6 cellular contexts compared by ENCODE assay signal in the genomic region with DNA sequence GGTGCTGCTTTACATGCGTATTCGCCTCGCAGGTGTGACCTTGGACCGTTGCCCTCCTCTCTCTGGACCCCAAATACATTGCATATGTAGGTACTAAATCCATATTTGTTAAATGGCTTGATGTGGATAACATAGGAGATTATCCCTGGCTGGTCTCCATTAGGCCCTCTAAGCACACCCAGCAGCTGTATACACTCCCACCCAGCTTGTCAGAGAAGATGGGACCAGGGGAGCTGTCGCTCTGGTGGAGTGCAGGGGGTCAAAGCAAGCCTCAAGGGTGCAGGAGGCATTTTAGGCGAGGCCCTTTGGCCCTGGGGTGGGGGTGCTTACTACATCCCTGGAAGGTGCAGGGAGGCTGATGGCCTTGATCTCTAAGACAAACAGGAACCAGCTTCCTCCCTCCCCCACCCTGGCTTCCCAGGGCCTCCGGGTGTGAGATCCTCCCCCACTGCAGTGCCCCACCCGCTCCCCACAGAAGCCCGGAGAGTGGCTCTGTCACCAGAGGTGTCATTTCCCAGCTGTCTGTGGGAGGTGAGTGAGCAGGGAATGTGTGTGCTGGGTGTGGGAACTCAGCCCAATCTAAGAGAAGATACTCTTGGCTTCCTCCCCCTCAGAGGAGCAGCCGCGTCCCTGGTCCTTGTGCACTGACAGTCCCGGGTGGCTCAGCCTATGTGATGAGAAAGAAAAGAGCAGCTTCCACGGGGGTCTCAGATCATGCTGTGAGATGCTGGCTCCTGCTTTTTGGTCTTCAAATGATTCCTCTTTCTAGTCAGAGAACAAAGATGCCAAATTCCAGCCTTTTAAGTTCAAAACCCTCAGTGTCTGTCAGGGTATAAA. TPM values are rescaled to one million over a fixed set of nuclear protein-coding genes. Genes with fewer than 3 reads are reported as not detected.
A peak's percentile ranks its signal among the peaks of the same experiment; 100 is the strongest.
DNase-seq lines count a peak whose midpoint lies in the region; ATAC-seq lines count a peak whose summit lies in the region.

No MANE protein-coding gene starts in this region.

- DNase-seq in HuH-7.5 (ENCODE audit: low spot score) (peak; percentile 45), Right ventricle myocardium inferior (ENCODE audit: missing footprints) (peak; percentile 89), DMS79 (lab: John Stamatoyannopoulos, UW) (no peak)
- peak; percentile 93 for DNase-seq in activated CD4-positive, alpha-beta T cell treated with anti-CD3 and anti-CD28 coated beads, Interleukin-2, amount 10 ng/mL, durations not matched to agents 24 days and 14 days
- DNase-seq in stimulated activated CD4-positive, alpha-beta T cell treated with anti-CD3 and anti-CD28 coated beads, Interleukin-12 subunit alpha, Interleukin-12 subunit beta, amount 100 ng/mL, for 48 hours (ENCODE audit: low read depth in 2 of 3, low spot score in 1 of 3), result peak; percentile 70 to 75 (median 70)

- ATAC-seq in Right ventricle myocardium inferior, result peak; percentile 87
- ATAC-seq in HG02884 (IDR thresholded peaks at IDR 0.05; ENCODE audit: unreplicated experiment), result no peak

- H3K4me3 Mint-ChIP-seq in activated CD4-positive, alpha-beta T cell treated with anti-CD3 and anti-CD28 coated beads, Interleukin-2, amount 10 ng/mL, durations not matched to agents 24 days and 14 days, result peak overlapping the region; percentile 92

- no peaks in the 10 kb centered on the region for H3K27me3 Mint-ChIP-seq in activated CD4-positive, alpha-beta T cell treated with anti-CD3 and anti-CD28 coated beads, Interleukin-2, amount 10 ng/mL, durations not matched to agents 24 days and 14 days

- intact Hi-C loops in activated CD4-positive, alpha-beta T cell treated with anti-CD3 and anti-CD28 coated beads, Interleukin-2, amount 10 ng/mL, durations not matched to agents 24 days and 14 days (cut with micrococcal nuclease), result loop anchor here (1.0 kb wide), 2 partner anchors 9 to 23 kb away; no protein-coding TSS in a partner anchor
- intact Hi-C loops in Right ventricle myocardium inferior (cut with DNase I), result loop anchor here (2.0 kb wide), 1 partner anchor 23 kb away; no protein-coding TSS in a partner anchor

- H3K36me3 Mint-ChIP-seq in activated CD4-positive, alpha-beta T cell treated with anti-CD3 and anti-CD28 coated beads, Interleukin-2, amount 10 ng/mL, durations not matched to agents 24 days and 14 days (ENCODE audit: low read depth), result peaks cover 28% of the 10 kb centered on the region

- peak overlapping the region; percentile 99 for H3K27ac Mint-ChIP-seq in activated CD4-positive, alpha-beta T cell treated with anti-CD3 and anti-CD28 coated beads, Interleukin-2, amount 10 ng/mL, durations not matched to agents 24 days and 14 days

- peaks cover 50% of the 10 kb centered on the region for H3K4me1 Mint-ChIP-seq in activated CD4-positive, alpha-beta T cell treated with anti-CD3 and anti-CD28 coated beads, Interleukin-2, amount 10 ng/mL, durations not matched to agents 24 days and 14 days

- no peaks in the 10 kb centered on the region for H3K9me3 Mint-ChIP-seq in activated CD4-positive, alpha-beta T cell treated with anti-CD3 and anti-CD28 coated beads, Interleukin-2, amount 10 ng/mL, durations not matched to agents 24 days and 14 days

RNA-seq across cellular contexts. Expression of a gene that starts 1.4 kb away (rescaled TPM):
- 45.1 and 49.6 TPM in 2 replicates for total RNA-seq in activated CD4-positive, alpha-beta T cell treated with anti-CD3 and anti-CD28 coated beads, Interleukin-2, amount 10 ng/mL, durations not matched to agents 24 days and 14 days
- total RNA-seq in Right ventricle myocardium inferior, result 56.6 TPM

RNA-seq across cellular contexts. Expression of a gene that starts 12.0 kb away (rescaled TPM):
- 20.9 and 21.4 TPM in 2 replicates for total RNA-seq in activated CD4-positive, alpha-beta T cell treated with anti-CD3 and anti-CD28 coated beads, Interleukin-2, amount 10 ng/mL, durations not matched to agents 24 days and 14 days
- 6.7 TPM for total RNA-seq in Right ventricle myocardium inferior

RNA-seq across cellular contexts. Expression of a gene that starts 12.0 kb away (rescaled TPM):
- 39.4 and 41.7 TPM in 2 replicates for total RNA-seq in activated CD4-positive, alpha-beta T cell treated with anti-CD3 and anti-CD28 coated beads, Interleukin-2, amount 10 ng/mL, durations not matched to agents 24 days and 14 days
- 124 TPM for total RNA-seq in Right ventricle myocardium inferior

RNA-seq across cellular contexts. Expression of a gene that starts 25.8 kb away (rescaled TPM):
- total RNA-seq in activated CD4-positive, alpha-beta T cell treated with anti-CD3 and anti-CD28 coated beads, Interleukin-2, amount 10 ng/mL, durations not matched to agents 24 days and 14 days, result 4.7 and 5.7 TPM in 2 replicates
- total RNA-seq in Right ventricle myocardium inferior, result 9.2 TPM

RNA-seq across cellular contexts. Expression of a gene that starts 40.3 kb away (rescaled TPM):
- 1.5 and 2.1 TPM in 2 replicates for total RNA-seq in activated CD4-positive, alpha-beta T cell treated with anti-CD3 and anti-CD28 coated beads, Interleukin-2, amount 10 ng/mL, durations not matched to agents 24 days and 14 days
- not detected for total RNA-seq in Right ventricle myocardium inferior
